Comparison of ENCODE assay signal across 10 cellular contexts in genomic region chr4:150593996-150594395, GRCh38. TPM values are rescaled to one million over a fixed set of nuclear protein-coding genes. Genes with fewer than 3 reads are reported as not detected.
A peak's percentile ranks its signal among the peaks of the same experiment; 100 is the strongest.
DNase-seq lines count a peak whose midpoint lies in the region; ATAC-seq and TF ChIP-seq lines count a peak whose summit lies in the region.
"Had no signal": no experiment of that assay in that cellular context is flagged by ENCODE, and none has a peak within 500 bp of the region (broad histone marks: within the 10 kb centered on the region; RNA-seq: fewer than 3 reads in every experiment).

No MANE protein-coding gene starts in this region.

- H3K4me1 ChIP-seq in muscle layer of colon (ENCODE audit: insufficient read depth, low read length): peaks cover 3% of the 10 kb centered on the region
- no peaks in the 10 kb centered on the region for H3K4me1 ChIP-seq in ovary (ENCODE audit: insufficient read depth)
- H3K4me1 ChIP-seq: upper lobe of right lung had no signal

- TF ChIP-seq CTCF in ovary (IDR thresholded peaks at IDR 0.05): no peak

- H3K4me1 Mint-ChIP-seq in activated T-cell treated with anti-CD3 and anti-CD28 coated beads, Interleukin-2, amount 50 U/mL, for 72 hours (ENCODE audit: low read depth): no peaks in the 10 kb centered on the region

- no peak overlapping the region for H3K4me3 Mint-ChIP-seq in activated T-cell treated with anti-CD3 and anti-CD28 coated beads, Interleukin-2, amount 50 U/mL, for 72 hours
- H3K4me3 Mint-ChIP-seq: activated T-helper 1 cell treated with anti-CD3 and anti-CD28 coated beads, Interleukin-12 subunit alpha, Interleukin-12 subunit beta, Interleukin-2, Interleukin-4 antibody, amounts not matched to agents 30 ng/mL and 10 ng/mL and 1 ng/mL, durations not matched to agents 14 hours and 24 hours and 36 hours had no signal

- peak overlapping the region; percentile 71 for H3K27ac ChIP-seq in muscle layer of colon (ENCODE audit: low read depth, low read length)
- H3K27ac ChIP-seq in ovary: no peak overlapping the region
- H3K27ac ChIP-seq: upper lobe of right lung had no signal

- H3K27me3 ChIP-seq in muscle layer of colon (ENCODE audit: control insufficient read depth in 1 of 2, insufficient read depth in 2 of 2, low read length in 2 of 2) (no peaks in the 10 kb centered on the region), ovary (no peaks in the 10 kb centered on the region)
- H3K27me3 ChIP-seq: upper lobe of right lung had no signal

- H3K9ac ChIP-seq in muscle layer of colon (ENCODE audit: low read length): no peak overlapping the region

- TF ChIP-seq POLR2A in ovary (IDR thresholded peaks at IDR 0.05): no peak

- no peaks in the 10 kb centered on the region for H3K9me3 Mint-ChIP-seq in activated T-cell treated with anti-CD3 and anti-CD28 coated beads, Interleukin-2, amount 50 U/mL, for 72 hours
- H3K9me3 Mint-ChIP-seq: activated T-helper 1 cell treated with anti-CD3 and anti-CD28 coated beads, Interleukin-12 subunit alpha, Interleukin-12 subunit beta, Interleukin-2, Interleukin-4 antibody, amounts not matched to agents 30 ng/mL and 10 ng/mL and 1 ng/mL, durations not matched to agents 14 hours and 24 hours and 36 hours had no signal

- no peak for TF ChIP-seq EP300 in ovary (IDR thresholded peaks at IDR 0.05)

- peak; percentile 35 for DNase-seq in COR-L47 (lab: John Stamatoyannopoulos, UW)
- DNase-seq in M059J (ENCODE audit: low read depth): peak; percentile 6
- peak; percentile 66 for DNase-seq in amniotic epithelial cell (ENCODE audit: low read depth)
- no peak for DNase-seq in NOMO-1 (lab: John Stamatoyannopoulos, UW; ENCODE audit: unreplicated experiment in 2 of 2)
- no peak for DNase-seq in ovary
- DNase-seq in cerebellar cortex (ENCODE audit: low spot score): no peak
- no peak for DNase-seq in activated T-cell treated with anti-CD3 and anti-CD28 coated beads, Interleukin-2, amount 50 U/mL, for 72 hours
- DNase-seq: upper lobe of right lung had no signal

- H3K36me3 ChIP-seq in muscle layer of colon (ENCODE audit: insufficient read depth, low read length) (no peaks in the 10 kb centered on the region), ovary (no peaks in the 10 kb centered on the region)

- H3K4me3 ChIP-seq in muscle layer of colon (ENCODE audit: low read depth in 1 of 2, low read length in 2 of 2): no peak overlapping the region
- H3K4me3 ChIP-seq in ovary: no peak overlapping the region
- H3K4me3 ChIP-seq: upper lobe of right lung had no signal

- ATAC-seq in activated T-cell treated with anti-CD3 and anti-CD28 coated beads, Interleukin-2, amount 50 U/mL, for 72 hours (replicated peaks in 1 of 2): no peak
- ATAC-seq: upper lobe of right lung had no signal

- H3K9me3 ChIP-seq in muscle layer of colon (ENCODE audit: low read length) (no peaks in the 10 kb centered on the region), ovary (no peaks in the 10 kb centered on the region)
- H3K9me3 ChIP-seq: upper lobe of right lung had no signal

- H3K36me3 Mint-ChIP-seq in activated T-cell treated with anti-CD3 and anti-CD28 coated beads, Interleukin-2, amount 50 U/mL, for 72 hours (ENCODE audit: insufficient read depth in 2 of 2): peaks cover 0 to 2% of the 10 kb centered on the region in 2 donors

- intact Hi-C loops in ovary (cut with DNase I): no loop called here

- no peak overlapping the region for H3K27ac Mint-ChIP-seq in activated T-cell treated with anti-CD3 and anti-CD28 coated beads, Interleukin-2, amount 50 U/mL, for 72 hours
- H3K27ac Mint-ChIP-seq: activated T-helper 1 cell treated with anti-CD3 and anti-CD28 coated beads, Interleukin-12 subunit alpha, Interleukin-12 subunit beta, Interleukin-2, Interleukin-4 antibody, amounts not matched to agents 30 ng/mL and 10 ng/mL and 1 ng/mL, durations not matched to agents 14 hours and 24 hours and 36 hours had no signal

- WGBS in ovary, 3 donors: 78 to 89% (median 89%) methylated on average over 1 of the region's 1 CpG

- H3K27me3 Mint-ChIP-seq in activated T-cell treated with anti-CD3 and anti-CD28 coated beads, Interleukin-2, amount 50 U/mL, for 72 hours (ENCODE audit: low read depth): no peaks in the 10 kb centered on the region

RNA-seq across cellular contexts. Expression of gene MAB21L2, which starts 12.0 kb away (rescaled TPM):
- total RNA-seq in M059J (2014; rRNA removed; shearing (Covaris generic)): 4.4 and 5.3 TPM in 2 replicates
- not detected for total RNA-seq in ovary
- under 1 TPM in 1 of 2 donors, not detected in 1; 0.10 TPM for polyA plus RNA-seq in ovary
- total RNA-seq in activated T-cell treated with anti-CD3 and anti-CD28 coated beads, Interleukin-2, amount 50 U/mL, for 72 hours: not detected
- total RNA-seq: activated T-helper 1 cell treated with anti-CD3 and anti-CD28 coated beads, Interleukin-12 subunit alpha, Interleukin-12 subunit beta, Interleukin-2, Interleukin-4 antibody, amounts not matched to agents 30 ng/mL and 10 ng/mL and 1 ng/mL, durations not matched to agents 14 hours and 24 hours and 36 hours; upper lobe of right lung had no signal

Comparison
In these comparisons a context has a peak if more than half of its experiments do, and no peak if none do; other contexts are left out.
1. DNase-seq: peak in COR-L47 (single experiment), M059J (single experiment) and amniotic epithelial cell (single experiment); none in NOMO-1 (0 of 2), ovary (0 of 5), cerebellar cortex (single experiment) and activated T-cell treated with anti-CD3 and anti-CD28 coated beads, Interleukin-2, amount 50 U/mL, for 72 hours (0 of 2).